Comparison of ENCODE assay signal across 11 cellular contexts in genomic region chr10:121222842-121223241, GRCh38.
"Had no signal": no experiment of that assay in that cellular context is flagged by ENCODE, and none has a peak within 500 bp of the region (broad histone marks: within the 10 kb centered on the region; RNA-seq: fewer than 3 reads in every experiment).

No MANE protein-coding gene starts in this region.

- H3K9me3 ChIP-seq: HAP-1 had no signal

- H3K9me3 Mint-ChIP-seq: H9 had no signal

- H3K4me1 ChIP-seq: HAP-1 had no signal

- ATAC-seq: GM23338, HCT116 had no signal

- H3K4me3 ChIP-seq: GM23248, GM23338, HAP-1 had no signal

- H3K4me2 ChIP-seq: GM23338 had no signal

- DNase-seq: GM23248, GOT3, H7, H9, HCEC 1CT, HFFc6 had no signal

- H3K4me3 Mint-ChIP-seq: GM23338, H9, HFFc6 had no signal

- H3K27ac ChIP-seq: GM23248 had no signal

- FAIRE-seq: H1, H54 had no signal

- H2AFZ ChIP-seq: GM23248, GM23338 had no signal

- H3K27ac Mint-ChIP-seq: GM23338, H9, HFFc6 had no signal

- H3K9ac ChIP-seq: GM23248 had no signal

- H3K36me3 ChIP-seq: HAP-1 had no signal
